Comparison of ENCODE assay signal across 19 cellular contexts in genomic region chr15:78405336-78405924, GRCh38.
"Had no signal": no experiment of that assay in that cellular context is flagged by ENCODE, and none has a peak within 500 bp of the region (broad histone marks: within the 10 kb centered on the region; RNA-seq: fewer than 3 reads in every experiment).

No MANE protein-coding gene starts in this region.

- H3K9me3 ChIP-seq: colonic mucosa, transverse colon had no signal

- H3K36me3 ChIP-seq: colonic mucosa, transverse colon had no signal

- ATAC-seq: esophagus mucosa, left ventricle myocardium superior, natural killer cell, T-helper 17 cell had no signal

- H3K27ac ChIP-seq: colonic mucosa, skin epidermis, transverse colon had no signal

- H3K4me3 ChIP-seq: colonic mucosa, skin epidermis, transverse colon had no signal

- DNase-seq: activated CD4-positive, alpha-beta memory T cell treated with anti-CD3 and anti-CD28 coated beads, Interleukin-2, amount 10 ng/mL, durations not matched to agents 7 days and 5 days; activated CD4-positive, alpha-beta T cell treated with anti-CD3 and anti-CD28 coated beads for 4 hours; activated effector memory CD4-positive, alpha-beta T cell treated with anti-CD3 and anti-CD28 coated beads, Interleukin-2, amount 50 U/mL, for 16 hours; activated T-cell treated with anti-CD3 and anti-CD28 coated beads, Interleukin-2, amount 50 U/mL, for 24 hours; amniotic stem cell; caudate nucleus; colonic mucosa; left ventricle myocardium superior; natural killer cell; nucleus accumbens; posterior cingulate gyrus; stimulated activated CD4-positive, alpha-beta T cell treated with anti-CD3 and anti-CD28 coated beads, Interleukin-15, amount 100 ng/mL, for 24 hours; stimulated activated CD4-positive, alpha-beta T cell treated with anti-CD3 and anti-CD28 coated beads, Interleukin-4, amount 100 ng/mL, for 24 hours; stimulated activated naive CD4-positive, alpha-beta T cell treated with Interleukin-2 at 50 U/mL for 16 hours; substantia nigra; T-helper 17 cell; transverse colon had no signal

- H3K27me3 ChIP-seq: colonic mucosa, transverse colon had no signal
